ENCODE assay signal across 28 cellular contexts in genomic region chr17:29608986-29609385, GRCh38.
"Had no signal": no experiment of that assay in that cellular context is flagged by ENCODE, and none has a peak within 500 bp of the region (broad histone marks: within the 10 kb centered on the region; RNA-seq: fewer than 3 reads in every experiment).

No MANE protein-coding gene starts in this region.

- ATAC-seq: activated CD8-positive, alpha-beta T cell treated with anti-CD3 and anti-CD28 coated beads for 36 hours; activated T-cell treated with anti-CD3 and anti-CD28 coated beads, Interleukin-2, amount 50 U/mL, for 4 hours; activated T-helper 17 cell treated with anti-CD3 and anti-CD28 coated beads, Interleukin-2, amount 50 U/mL, for 72 hours; left colon; SK-N-SH treated with all-trans-retinoic acid at 6 μM for 48 hours; T-helper 17 cell had no signal

- DNase-seq: activated CD4-positive, alpha-beta T cell treated with anti-CD3 and anti-CD28 coated beads, Interleukin-2, amount 10 ng/mL, durations not matched to agents 24 days and 14 days; activated CD4-positive, CD25-positive, alpha-beta regulatory T cell treated with anti-CD3 and anti-CD28 coated beads, Interleukin-2, amount 50 U/mL, for 72 hours; activated CD8-positive, alpha-beta T cell treated with anti-CD3 and anti-CD28 coated beads for 36 hours; activated gamma-delta T cell treated with Interleukin-2 at 50 U/mL for 16 hours; activated naive CD4-positive, alpha-beta T cell treated with anti-CD3 and anti-CD28 coated beads, Interleukin-2, amount 50 U/mL, for 16 hours; activated T-cell treated with anti-CD3 and anti-CD28 coated beads, Interleukin-2, amount 50 U/mL, for 4 hours; amygdala; caudate nucleus; effector CD4-positive, alpha-beta T cell; esophagus squamous epithelium; foreskin melanocyte; glutamatergic neuron; left colon; natural killer cell; ovary; stimulated activated CD4-positive, alpha-beta T cell treated with anti-CD3 and anti-CD28 coated beads, Interleukin-2, amount 100 ng/mL, for 48 hours; T-helper 17 cell; T1000; uterus had no signal

- H3K9me3 Mint-ChIP-seq: activated CD4-positive, alpha-beta T cell treated with anti-CD3 and anti-CD28 coated beads, Interleukin-2, amount 10 ng/mL, durations not matched to agents 24 days and 14 days; activated CD8-positive, alpha-beta T cell treated with anti-CD3 and anti-CD28 coated beads for 36 hours; activated T-cell treated with anti-CD3 and anti-CD28 coated beads, Interleukin-2, amount 50 U/mL, for 4 hours; activated T-helper 17 cell treated with anti-CD3 and anti-CD28 coated beads, Interleukin-2, amount 50 U/mL, for 72 hours; dendritic cell treated with granulocyte-macrophage colony-stimulating factor and Interleukin-4, amounts not matched to agents 40 ng/mL and 50 ng/mL, for 4 days; memory B cell; natural killer cell; stimulated activated naive CD8-positive, alpha-beta T cell treated with anti-CD3 and anti-CD28 coated beads, Interleukin-15, Interleukin-2, amounts not matched to agents 100 ng/mL and 50 ng/mL, for 24 hours had no signal

- H3K27me3 ChIP-seq: esophagus squamous epithelium, ovary, uterus had no signal

- H3K4me1 Mint-ChIP-seq: activated T-helper 17 cell treated with anti-CD3 and anti-CD28 coated beads, Interleukin-2, amount 50 U/mL, for 72 hours had no signal

- H3K36me3 Mint-ChIP-seq: memory B cell, natural killer cell had no signal

- H3K4me3 ChIP-seq: esophagus squamous epithelium, ovary, prostate gland, thoracic aorta, uterus had no signal

- H3K36me3 ChIP-seq: neutrophil, ovary, prostate gland, thoracic aorta, uterus had no signal

- H3K27ac Mint-ChIP-seq: activated CD4-positive, alpha-beta T cell treated with anti-CD3 and anti-CD28 coated beads, Interleukin-2, amount 10 ng/mL, durations not matched to agents 24 days and 14 days; activated CD8-positive, alpha-beta T cell treated with anti-CD3 and anti-CD28 coated beads for 36 hours; activated T-helper 17 cell treated with anti-CD3 and anti-CD28 coated beads, Interleukin-2, amount 50 U/mL, for 72 hours; dendritic cell treated with granulocyte-macrophage colony-stimulating factor and Interleukin-4, amounts not matched to agents 40 ng/mL and 50 ng/mL, for 4 days; memory B cell; stimulated activated naive CD8-positive, alpha-beta T cell treated with anti-CD3 and anti-CD28 coated beads, Interleukin-15, Interleukin-2, amounts not matched to agents 100 ng/mL and 50 ng/mL, for 24 hours; T-helper 17 cell had no signal

- H3K27me3 Mint-ChIP-seq: activated CD4-positive, alpha-beta T cell treated with anti-CD3 and anti-CD28 coated beads, Interleukin-2, amount 10 ng/mL, durations not matched to agents 24 days and 14 days; activated CD8-positive, alpha-beta T cell treated with anti-CD3 and anti-CD28 coated beads for 36 hours; activated T-helper 17 cell treated with anti-CD3 and anti-CD28 coated beads, Interleukin-2, amount 50 U/mL, for 72 hours; memory B cell; stimulated activated naive CD8-positive, alpha-beta T cell treated with anti-CD3 and anti-CD28 coated beads, Interleukin-15, Interleukin-2, amounts not matched to agents 100 ng/mL and 50 ng/mL, for 24 hours; T-helper 17 cell had no signal

- H3K4me3 Mint-ChIP-seq: activated CD4-positive, alpha-beta T cell treated with anti-CD3 and anti-CD28 coated beads, Interleukin-2, amount 10 ng/mL, durations not matched to agents 24 days and 14 days; activated CD8-positive, alpha-beta T cell treated with anti-CD3 and anti-CD28 coated beads for 36 hours; activated T-cell treated with anti-CD3 and anti-CD28 coated beads, Interleukin-2, amount 50 U/mL, for 4 hours; activated T-helper 17 cell treated with anti-CD3 and anti-CD28 coated beads, Interleukin-2, amount 50 U/mL, for 72 hours; dendritic cell treated with granulocyte-macrophage colony-stimulating factor and Interleukin-4, amounts not matched to agents 40 ng/mL and 50 ng/mL, for 4 days; memory B cell; natural killer cell; stimulated activated naive CD8-positive, alpha-beta T cell treated with anti-CD3 and anti-CD28 coated beads, Interleukin-15, Interleukin-2, amounts not matched to agents 100 ng/mL and 50 ng/mL, for 24 hours; T-helper 17 cell had no signal

- H3K9me3 ChIP-seq: esophagus squamous epithelium, neutrophil, ovary, prostate gland, thoracic aorta, uterus had no signal

- H3K27ac ChIP-seq: epithelial cell of prostate, esophagus squamous epithelium, neutrophil, ovary, prostate gland, thoracic aorta, uterus had no signal
